25 cellular contexts compared by ENCODE assay signal in the genomic region with DNA sequence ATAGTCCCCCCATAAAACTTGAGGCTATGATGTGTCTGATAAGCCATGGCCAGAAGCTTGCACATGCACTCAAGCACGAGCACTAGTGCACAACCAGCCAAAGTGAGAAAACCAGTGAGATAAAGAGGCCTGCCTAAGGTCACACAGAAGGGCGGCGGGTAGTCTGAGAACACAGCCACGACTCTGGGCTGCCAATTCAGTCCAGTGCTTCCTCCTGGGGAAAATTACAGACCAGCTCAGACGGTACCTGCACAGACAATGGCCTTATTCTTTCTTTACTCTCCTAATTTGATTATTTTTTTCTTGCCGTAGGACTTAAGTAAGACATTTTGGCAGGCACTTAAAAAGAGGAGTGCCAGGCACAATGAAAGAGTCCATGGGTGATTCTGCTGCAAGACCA.
"Had no signal": no experiment of that assay in that cellular context is flagged by ENCODE, and none has a peak within 500 bp of the region (broad histone marks: within the 10 kb centered on the region; RNA-seq: fewer than 3 reads in every experiment).

No MANE protein-coding gene starts in this region.

- H3K4me3 ChIP-seq: left lung, lower lobe of right lung, pancreas, prostate gland, skin epidermis, suprapubic skin, thoracic aorta, tibial artery, upper lobe of right lung, uterus had no signal

- H3K27me3 ChIP-seq: left lung, pancreas, suprapubic skin, tibial artery, upper lobe of right lung, uterus had no signal

- H3K36me3 ChIP-seq: left lung, lower lobe of right lung, pancreas, prostate gland, suprapubic skin, thoracic aorta, tibial artery, upper lobe of right lung, uterus had no signal

- DNase-seq: hippocampal formation; kidney; left colon; left lung; lower lobe of right lung; mesendoderm; naive thymus-derived CD4-positive, alpha-beta T cell; nucleus accumbens; pancreas; posterior cingulate gyrus; retina; right cardiac atrium; stimulated activated CD4-positive, alpha-beta T cell treated with anti-CD3 and anti-CD28 coated beads, Interleukin-12 subunit alpha, Interleukin-12 subunit beta, amount 100 ng/mL, for 4 hours; stimulated activated CD4-positive, alpha-beta T cell treated with anti-CD3 and anti-CD28 coated beads, Interleukin-15, amount 100 ng/mL, for 24 hours; stimulated activated CD4-positive, alpha-beta T cell treated with anti-CD3 and anti-CD28 coated beads, Interleukin-2, amount 100 ng/mL, for 24 hours; stimulated activated CD4-positive, alpha-beta T cell treated with anti-CD3 and anti-CD28 coated beads, Interleukin-4, amount 100 ng/mL, for 1 hour; stimulated activated naive CD4-positive, alpha-beta T cell; tibial artery; trophoblast cell; upper lobe of right lung; uterus had no signal

- H3K4me1 ChIP-seq: left lung, lower lobe of right lung, pancreas, prostate gland, suprapubic skin, tibial artery, upper lobe of right lung, uterus had no signal

- H3K9me3 ChIP-seq: lower lobe of right lung, pancreas, prostate gland, suprapubic skin, thoracic aorta, tibial artery, upper lobe of right lung, uterus had no signal

- H3K27ac ChIP-seq: left lung, lower lobe of right lung, pancreas, prostate gland, skin epidermis, suprapubic skin, thoracic aorta, tibial artery, upper lobe of right lung, uterus had no signal
